In genomic region chr15:33242669-33243191, GRCh38 we compare ENCODE assay signal across 9 cellular contexts. TPM values are rescaled to one million over a fixed set of nuclear protein-coding genes. Genes with fewer than 3 reads are reported as not detected.
DNase-seq lines count a peak whose midpoint lies in the region; ATAC-seq and TF ChIP-seq lines count a peak whose summit lies in the region.
"Had no signal": no experiment of that assay in that cellular context is flagged by ENCODE, and none has a peak within 500 bp of the region (broad histone marks: within the 10 kb centered on the region; RNA-seq: fewer than 3 reads in every experiment).

No MANE protein-coding gene starts in this region.

- ATAC-seq in HG02610 (IDR thresholded peaks at IDR 0.05; ENCODE audit: unreplicated experiment): no peak
- ATAC-seq in GM19397 (IDR thresholded peaks at IDR 0.05; ENCODE audit: unreplicated experiment): no peak
- ATAC-seq: gastroesophageal sphincter had no signal

- TF ChIP-seq CTCF in C4-2B (conservative IDR thresholded peaks at IDR 0.05) (peak; percentile 66), HFF-Myc (IDR thresholded peaks at IDR 0.05; ENCODE audit: low read depth, low read length, missing control alignments) (peak; percentile 47), WI38 (IDR thresholded peaks at IDR 0.05; ENCODE audit: low read depth, low read length) (peak; percentile 25; the same call in 1 of the 2 replicates)

- no peak for DNase-seq in HFF-Myc (ENCODE audit: extremely low read depth, low read depth)
- peak; percentile 98 for DNase-seq in kidney tubule cell (ENCODE audit: low spot score)
- DNase-seq in G401 (ENCODE audit: low spot score): no peak
- DNase-seq in activated CD4-positive, alpha-beta T cell treated with anti-CD3 and anti-CD28 coated beads for 4 hours: no peak

- in situ Hi-C loops in G401 (cut with HindIII; ENCODE audit: low sequenced_read_pairs): no loop called here

- no peak overlapping the region for H3K27ac ChIP-seq in C4-2B
- H3K27ac ChIP-seq: gastroesophageal sphincter had no signal

- no peak overlapping the region for H3K4me3 ChIP-seq in HFF-Myc (replicated peaks; ENCODE audit: low read depth, low read length)
- H3K4me3 ChIP-seq in WI38 (ENCODE audit: low read depth, low read length): no peak overlapping the region
- H3K4me3 ChIP-seq: gastroesophageal sphincter had no signal

RNA-seq across cellular contexts. Expression of gene FMN1, which starts 48.2 kb away (rescaled TPM):
- total RNA-seq in G401 (2014; rRNA removed; shearing (Covaris generic)): not detected in 2 replicates
